Comparison of ENCODE assay signal across 8 cellular contexts in genomic region chr11:130434521-130435223, GRCh38. TPM values are rescaled to one million over a fixed set of nuclear protein-coding genes. Genes with fewer than 3 reads are reported as not detected.
DNase-seq lines count a peak whose midpoint lies in the region; ATAC-seq and TF ChIP-seq lines count a peak whose summit lies in the region.

No MANE protein-coding gene starts in this region.

- no peaks in the 10 kb centered on the region for H3K9me3 Mint-ChIP-seq in CD4-positive, alpha-beta memory T cell
- no peaks in the 10 kb centered on the region for H3K9me3 Mint-ChIP-seq in activated CD4-positive, alpha-beta memory T cell treated with anti-CD3 and anti-CD28 coated beads, Interleukin-2, amount 10 ng/mL, durations not matched to agents 7 days and 5 days

- H3K27me3 Mint-ChIP-seq in CD4-positive, alpha-beta memory T cell = peaks cover 9% of the 10 kb centered on the region in 2 donors
- H3K27me3 Mint-ChIP-seq in activated CD4-positive, alpha-beta memory T cell treated with anti-CD3 and anti-CD28 coated beads, Interleukin-2, amount 10 ng/mL, durations not matched to agents 7 days and 5 days = peaks cover 33% of the 10 kb centered on the region

- no peak overlapping the region for H3K4me3 Mint-ChIP-seq in CD4-positive, alpha-beta memory T cell
- H3K4me3 Mint-ChIP-seq in activated CD4-positive, alpha-beta memory T cell treated with anti-CD3 and anti-CD28 coated beads, Interleukin-2, amount 10 ng/mL, durations not matched to agents 7 days and 5 days = no peak overlapping the region

- ATAC-seq in GM19397 (IDR thresholded peaks at IDR 0.05; ENCODE audit: unreplicated experiment) = peak; percentile 85
- ATAC-seq in HG03521 (IDR thresholded peaks at IDR 0.05; ENCODE audit: unreplicated experiment) = peak; percentile 83
- ATAC-seq in lower lobe of right lung = peak; percentile 94 to 95

- peaks cover 10% of the 10 kb centered on the region for H3K4me1 ChIP-seq in CD4-positive, alpha-beta memory T cell (ENCODE audit: insufficient read depth, low read length)
- H3K4me1 ChIP-seq in effector memory CD4-positive, alpha-beta T cell (ENCODE audit: control insufficient read depth, insufficient read depth, low read length, poor library complexity, severe bottlenecking) = peaks cover 4% of the 10 kb centered on the region
- peaks cover 4% of the 10 kb centered on the region for H3K4me1 ChIP-seq in lower lobe of right lung

- H3K4me1 Mint-ChIP-seq in CD4-positive, alpha-beta memory T cell = peaks cover 7 to 17% (median 15%) of the 10 kb centered on the region in 4 donors
- H3K4me1 Mint-ChIP-seq in activated CD4-positive, alpha-beta memory T cell treated with anti-CD3 and anti-CD28 coated beads, Interleukin-2, amount 10 ng/mL, durations not matched to agents 7 days and 5 days = peaks cover 25% of the 10 kb centered on the region

- CTCF ChIA-PET in CD4-positive, alpha-beta memory T cell (lab: Charles Lee; ENCODE audit: partially characterized antibody) = interaction anchor here (0.7 to 9.5 kb wide), 21 partner anchors 9 to 1214 kb away, joined by 3 to 182 read pairs (median 4); no protein-coding TSS in a partner anchor
- CTCF ChIA-PET in activated CD4-positive, alpha-beta memory T cell treated with anti-CD3 and anti-CD28 coated beads, Interleukin-2, amount 10 ng/mL, durations not matched to agents 7 days and 5 days (lab: Charles Lee) = interaction anchor here (0.9 to 9.5 kb wide), 14 partner anchors 10 to 482 kb away, joined by 3 to 226 read pairs (median 4); partner anchors contain the start of gene SNX19

- POLR2A ChIA-PET in CD4-positive, alpha-beta memory T cell (lab: Charles Lee; ENCODE audit: partially characterized antibody) = interaction anchor here (0.7 kb wide), 1 partner anchor 446 kb away, joined by 3 read pairs; no protein-coding TSS in a partner anchor
- POLR2A ChIA-PET in activated CD4-positive, alpha-beta memory T cell treated with anti-CD3 and anti-CD28 coated beads, Interleukin-2, amount 10 ng/mL, durations not matched to agents 7 days and 5 days (lab: Charles Lee) = no interaction called here

- H3K9me3 ChIP-seq in CD4-positive, alpha-beta memory T cell (ENCODE audit: control insufficient read depth in 1 of 2, low read length in 2 of 2) = no peaks in the 10 kb centered on the region
- no peaks in the 10 kb centered on the region for H3K9me3 ChIP-seq in effector memory CD4-positive, alpha-beta T cell (ENCODE audit: control insufficient read depth, low read length)
- H3K9me3 ChIP-seq in lower lobe of right lung = no peaks in the 10 kb centered on the region

- H3K36me3 ChIP-seq in CD4-positive, alpha-beta memory T cell (ENCODE audit: insufficient read depth, low read length) = no peaks in the 10 kb centered on the region
- H3K36me3 ChIP-seq in effector memory CD4-positive, alpha-beta T cell (ENCODE audit: control insufficient read depth, insufficient read depth, low read length) = no peaks in the 10 kb centered on the region
- H3K36me3 ChIP-seq in lower lobe of right lung = no peaks in the 10 kb centered on the region

- intact Hi-C loops in CD4-positive, alpha-beta memory T cell (cut with micrococcal nuclease) = loop anchor here (1.0 to 2.0 kb wide), 4 partner anchors 120 to 460 kb away; partner anchors contain the start of gene ZBTB44
- intact Hi-C loops in lower lobe of right lung (cut with DNase I) = loop anchor here (5.0 kb wide), 1 partner anchor 428 kb away; no protein-coding TSS in a partner anchor

- peaks cover 5% of the 10 kb centered on the region for H3K27me3 ChIP-seq in CD4-positive, alpha-beta memory T cell (ENCODE audit: insufficient read depth, low read length)
- H3K27me3 ChIP-seq in effector memory CD4-positive, alpha-beta T cell (replicated peaks; ENCODE audit: control insufficient read depth, insufficient read depth, low read length, poor library complexity, severe bottlenecking) = peaks cover 11% of the 10 kb centered on the region
- peaks cover 14% of the 10 kb centered on the region for H3K27me3 ChIP-seq in lower lobe of right lung (ENCODE audit: low read depth)

- no peak overlapping the region for H3K27ac Mint-ChIP-seq in CD4-positive, alpha-beta memory T cell
- H3K27ac Mint-ChIP-seq in activated CD4-positive, alpha-beta memory T cell treated with anti-CD3 and anti-CD28 coated beads, Interleukin-2, amount 10 ng/mL, durations not matched to agents 7 days and 5 days = no peak overlapping the region

- peak; percentile 78 for TF ChIP-seq CTCF in lower lobe of right lung (IDR thresholded peaks at IDR 0.05)

- H3K27ac ChIP-seq in CD4-positive, alpha-beta memory T cell (ENCODE audit: low read depth, low read length) = no peak overlapping the region
- H3K27ac ChIP-seq in effector memory CD4-positive, alpha-beta T cell (ENCODE audit: insufficient read depth, low read length, poor library complexity, severe bottlenecking) = no peak overlapping the region
- H3K27ac ChIP-seq in lower lobe of right lung = peak overlapping the region; percentile 56

- peak; percentile 60 to 68 (median 63) for DNase-seq in CD4-positive, alpha-beta memory T cell
- DNase-seq in NCI-H748 (lab: John Stamatoyannopoulos, UW; ENCODE audit: unreplicated experiment) = peak; percentile 73
- DNase-seq in activated CD4-positive, alpha-beta memory T cell treated with anti-CD3 and anti-CD28 coated beads, Interleukin-2, amount 10 ng/mL, durations not matched to agents 7 days and 5 days = peak; percentile 74
- peak; percentile 19 to 41 (median 31) for DNase-seq in effector memory CD4-positive, alpha-beta T cell
- peak; percentile 78 for DNase-seq in lower lobe of right lung
- peak; percentile 23 to 44 (median 31) for DNase-seq in stimulated activated CD4-positive, alpha-beta T cell treated with anti-CD3 and anti-CD28 coated beads, TNF-alpha, amount 100 ng/mL, for 1 hour (ENCODE audit: low read depth in 3 of 3, low spot score in 1 of 3)

- peak overlapping the region; percentile 67 to 85 for H3K4me3 ChIP-seq in CD4-positive, alpha-beta memory T cell (ENCODE audit: low read length in 2 of 2)
- peak overlapping the region; percentile 63 for H3K4me3 ChIP-seq in effector memory CD4-positive, alpha-beta T cell (ENCODE audit: insufficient read depth, low read depth, low read length, poor library complexity, severe bottlenecking)
- peak overlapping the region; percentile 65 for H3K4me3 ChIP-seq in lower lobe of right lung

- no peaks in the 10 kb centered on the region for H3K36me3 Mint-ChIP-seq in CD4-positive, alpha-beta memory T cell
- no peaks in the 10 kb centered on the region for H3K36me3 Mint-ChIP-seq in activated CD4-positive, alpha-beta memory T cell treated with anti-CD3 and anti-CD28 coated beads, Interleukin-2, amount 10 ng/mL, durations not matched to agents 7 days and 5 days (ENCODE audit: low read depth)

RNA-seq across cellular contexts. Expression of gene ADAMTS8, which starts 6.3 kb away (rescaled TPM):
- total RNA-seq in CD4-positive, alpha-beta memory T cell = not detected
- polyA plus RNA-seq in CD4-positive, alpha-beta memory T cell = not detected
- total RNA-seq in activated CD4-positive, alpha-beta memory T cell treated with anti-CD3 and anti-CD28 coated beads, Interleukin-2, amount 10 ng/mL, durations not matched to agents 7 days and 5 days = not detected
- 23.0 TPM for total RNA-seq in lower lobe of right lung

RNA-seq across cellular contexts. Expression of gene ADAMTS15, which starts 13.8 kb away (rescaled TPM):
- total RNA-seq in CD4-positive, alpha-beta memory T cell = not detected
- not detected for polyA plus RNA-seq in CD4-positive, alpha-beta memory T cell
- not detected for total RNA-seq in activated CD4-positive, alpha-beta memory T cell treated with anti-CD3 and anti-CD28 coated beads, Interleukin-2, amount 10 ng/mL, durations not matched to agents 7 days and 5 days
- 8.4 TPM for total RNA-seq in lower lobe of right lung

Comparison
In these comparisons a context has a peak if more than half of its experiments do, and no peak if none do; other contexts are left out.
1. RNA of gene ADAMTS8, which starts 6.3 kb away (total RNA-seq): 23.0 TPM in lower lobe of right lung (single experiment); not detected in CD4-positive, alpha-beta memory T cell and not detected in activated CD4-positive, alpha-beta memory T cell treated with anti-CD3 and anti-CD28 coated beads, Interleukin-2, amount 10 ng/mL, durations not matched to agents 7 days and 5 days; every median in the first group is over 10 times any median in the second.
2. Peak in every context shown above with its lines, with median percentiles within 50 percentile points of each other: DNase-seq, H3K4me3 ChIP-seq and ATAC-seq.